In genomic region chr6:110367001-110367400, GRCh38 we compare ENCODE assay signal across 15 cellular contexts. TPM values are rescaled to one million over a fixed set of nuclear protein-coding genes. Genes with fewer than 3 reads are reported as not detected.
"Had no signal": no experiment of that assay in that cellular context is flagged by ENCODE, and none has a peak within 500 bp of the region (broad histone marks: within the 10 kb centered on the region; RNA-seq: fewer than 3 reads in every experiment).

No MANE protein-coding gene starts in this region.

- ATAC-seq: esophagus mucosa had no signal

- H3K27ac ChIP-seq: neutrophil, parathyroid adenoma, upper lobe of left lung had no signal

- FAIRE-seq: islet of Langerhans had no signal

- H3K9me3 Mint-ChIP-seq: activated naive CD4-positive, alpha-beta T cell treated with anti-CD3 and anti-CD28 coated beads, Interleukin-2, amount 50 U/mL, for 24 hours had no signal

- DNase-seq: activated CD4-positive, CD25-positive, alpha-beta regulatory T cell treated with anti-CD3 and anti-CD28 coated beads, Interleukin-2, amount 50 U/mL, for 72 hours; activated effector memory CD4-positive, alpha-beta T cell treated with Interleukin-2 at 50 U/mL for 16 hours; activated T-cell treated with anti-CD3 and anti-CD28 coated beads, Interleukin-2, amount 50 U/mL, for 1 hour; aorta; mammary epithelial cell; stimulated activated CD4-positive, alpha-beta T cell treated with anti-CD3 and anti-CD28 coated beads, Interleukin-15, amount 100 ng/mL, for 24 hours; stimulated activated CD4-positive, alpha-beta T cell treated with anti-CD3 and anti-CD28 coated beads, Interleukin-4, amount 100 ng/mL, for 1 hour; T1000; upper lobe of left lung had no signal

- H3K27ac Mint-ChIP-seq: activated naive CD4-positive, alpha-beta T cell treated with anti-CD3 and anti-CD28 coated beads, Interleukin-2, amount 50 U/mL, for 24 hours had no signal

- H3K4me3 Mint-ChIP-seq: activated naive CD4-positive, alpha-beta T cell treated with anti-CD3 and anti-CD28 coated beads, Interleukin-2, amount 50 U/mL, for 24 hours had no signal

- H3K36me3 Mint-ChIP-seq: activated naive CD4-positive, alpha-beta T cell treated with anti-CD3 and anti-CD28 coated beads, Interleukin-2, amount 50 U/mL, for 24 hours had no signal

RNA-seq across cellular contexts. Expression of gene METTL24, which starts 8.9 kb away (rescaled TPM):
- total RNA-seq: esophagus mucosa, mammary epithelial cell had no signal
- polyA plus RNA-seq: mammary epithelial cell had no signal

RNA-seq across cellular contexts. Expression of gene DDO, which starts 48.4 kb away (rescaled TPM):
- total RNA-seq: chondrocyte had no signal
